11 cellular contexts compared by ENCODE assay signal in the genomic region with DNA sequence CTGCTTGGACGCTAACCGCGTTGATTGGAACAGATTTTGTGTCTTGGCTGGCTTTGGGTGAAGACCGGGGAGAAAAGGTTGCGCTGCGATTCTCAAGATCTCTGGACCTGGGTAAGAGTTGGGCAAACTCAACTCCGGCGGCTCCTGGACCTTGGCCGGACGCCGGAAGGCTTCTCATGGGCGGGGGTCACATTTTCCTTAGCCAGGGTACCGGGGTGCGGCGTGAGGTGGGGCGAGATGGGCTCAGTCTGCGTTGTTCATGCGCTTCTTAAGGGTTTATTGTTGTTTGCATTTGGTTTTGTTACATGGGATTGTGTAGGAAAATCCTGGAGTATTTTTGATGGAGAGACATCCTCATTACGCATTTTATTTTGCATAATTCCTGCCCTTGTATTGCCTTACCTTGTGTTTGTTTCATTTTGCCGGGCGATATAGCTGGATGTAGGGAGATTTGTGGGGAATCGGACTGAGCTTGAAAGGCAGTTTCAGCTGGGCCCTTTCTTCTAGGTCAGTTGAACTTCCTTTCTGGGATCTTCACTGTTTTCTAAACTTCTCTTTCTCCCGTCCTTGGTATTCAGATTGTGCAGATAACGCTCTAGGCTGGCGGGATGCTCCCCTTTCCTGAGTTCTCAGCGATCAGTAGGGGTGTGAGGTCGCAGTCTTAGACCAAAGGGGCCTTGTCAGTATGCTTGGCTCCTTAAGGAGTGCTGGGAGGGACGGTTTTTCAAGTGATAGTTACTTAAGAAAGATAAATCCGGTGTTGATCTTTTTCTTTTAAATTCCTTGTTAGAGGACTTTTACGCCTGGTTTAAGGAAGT. TPM values are rescaled to one million over a fixed set of nuclear protein-coding genes. Genes with fewer than 3 reads are reported as not detected.
DNase-seq lines count a peak whose midpoint lies in the region; ATAC-seq, FAIRE-seq and TF ChIP-seq lines count a peak whose summit lies in the region.
"Had no signal": no experiment of that assay in that cellular context is flagged by ENCODE, and none has a peak within 500 bp of the region (broad histone marks: within the 10 kb centered on the region; RNA-seq: fewer than 3 reads in every experiment).

No MANE protein-coding gene starts in this region.

- H3K9me3 ChIP-seq in HUES64 (ENCODE audit: insufficient read depth, low read depth, low read length) (peaks cover 13% of the 10 kb centered on the region), HepG2 (ENCODE audit: low read length) (no peaks in the 10 kb centered on the region)
- H3K9me3 ChIP-seq: upper lobe of left lung had no signal

- H3K4me3 ChIP-seq in HUES64 (ENCODE audit: low read length) (peak overlapping the region; percentile 73), skin epidermis (peak overlapping the region; percentile 20 to 31 (median 27)), HepG2 (replicated peaks in 1 of 3; ENCODE audit: insufficient read depth in 1 of 3, low read depth in 2 of 3, low read length in 3 of 3) (no peak overlapping the region)
- H3K4me3 ChIP-seq: K562 had no signal

- H2AFZ ChIP-seq in HepG2 (ENCODE audit: low read length) = no peak overlapping the region

- TF ChIP-seq EP300 in HepG2 (IDR thresholded peaks at IDR 0.05; ENCODE audit: low read depth in 2 of 2, low read length in 2 of 2) = no peak
- TF ChIP-seq EP300 in HepG2 (CRISPR knock-in tag; IDR thresholded peaks at IDR 0.05; ENCODE audit: borderline replicate concordance) = no peak

- in situ Hi-C loops in HepG2 (cut with HindIII; ENCODE audit: extremely low pct_ligation_motif_present, low pct_unique_long_range_greater_than_20kb) = loop anchor here (5.0 kb wide), 1 partner anchor 201 kb away; no protein-coding TSS in a partner anchor

- H3K4me1 ChIP-seq in HUES64 (ENCODE audit: insufficient read depth, low read length) (peaks cover 30% of the 10 kb centered on the region), HepG2 (ENCODE audit: insufficient read depth, low read length) (peaks cover 12% of the 10 kb centered on the region; the same call in 1 of the 2 replicates)

- no TSS peak for BruUV-seq in HepG2 (replicated peaks; lab: Mats Ljungman, UMichigan)

- TF ChIP-seq RAD21 in HepG2 (CRISPR knock-in tag; IDR thresholded peaks at IDR 0.05) = no peak

- H3K27me3 Mint-ChIP-seq in memory B cell = peaks cover 28% of the 10 kb centered on the region

- H3K9ac ChIP-seq in HUES64 (ENCODE audit: low read depth, low read length) (peak overlapping the region; percentile 66), HepG2 (ENCODE audit: insufficient read depth, low read depth, low read length) (no peak overlapping the region)

- no peak for TF ChIP-seq POLR2A in HepG2 (IDR thresholded peaks at IDR 0.05; ENCODE audit: insufficient read depth in 1 of 2, low read depth in 2 of 2, low read length in 2 of 2)

- POLR2A ChIA-PET in HepG2 (lab: Yijun Ruan, JAX) = no interaction called here

- DNase-seq in memory B cell (ENCODE audit: low spot score in 2 of 2) (no peak), HT-29 (ENCODE audit: low spot score) (no peak), 8988T (no peak), HepG2 (ENCODE audit: low spot score) (no peak)
- DNase-seq in stimulated activated CD4-positive, alpha-beta T cell treated with anti-CD3 and anti-CD28 coated beads, Interleukin-4, amount 100 ng/mL, for 4 hours = no peak
- DNase-seq: activated naive CD4-positive, alpha-beta T cell treated with anti-CD3 and anti-CD28 coated beads, Interleukin-2, amount 50 U/mL, for 16 hours had no signal

- H3K4me3 Mint-ChIP-seq in memory B cell = peak overlapping the region; percentile 22

- H3K4me1 Mint-ChIP-seq in memory B cell = peaks cover 7% of the 10 kb centered on the region

- H3K79me2 ChIP-seq in HepG2 (ENCODE audit: insufficient read depth, low read length) = no peaks in the 10 kb centered on the region

- H3K27me3 ChIP-seq in HUES64 (ENCODE audit: insufficient read depth, low read length) (peaks cover 18% of the 10 kb centered on the region; the same call in 1 of the 2 replicates), HepG2 (ENCODE audit: control insufficient read depth in 1 of 2, insufficient read depth in 2 of 2, low read length in 2 of 2) (peaks cover 0 to 23% of the 10 kb centered on the region in 2 experiments; a peak in 4 of 5 replicates)

- intact Hi-C loops in HepG2 (cut with micrococcal nuclease; ENCODE audit: unreplicated experiment) = loop anchor here (1.0 kb wide), 2 partner anchors 23 to 202 kb away; no protein-coding TSS in a partner anchor

- FAIRE-seq in HepG2 (lab: Jason Lieb, UNC) = no peak
- FAIRE-seq: K562 had no signal

- no peak overlapping the region; the same call in 1 of the 2 replicates for H3K4me2 ChIP-seq in HepG2 (ENCODE audit: low read depth, low read length)

- no peak overlapping the region for H3K27ac Mint-ChIP-seq in memory B cell

- no peaks in the 10 kb centered on the region for H4K20me1 ChIP-seq in HepG2 (ENCODE audit: insufficient read depth, low read length)

- CTCF ChIA-PET in HepG2 (lab: Yijun Ruan, JAX; ENCODE audit: low intra/inter-chr PET ratio, low total read pairs) = interaction anchor here (2.2 to 2.3 kb wide), 2 partner anchors 23 to 202 kb away, joined by 11 to 19 read pairs; no protein-coding TSS in a partner anchor

- ATAC-seq in memory B cell (ENCODE audit: low read depth) = no peak
- ATAC-seq in HepG2 = no peak; the same call in 2 of the 3 replicates

- no peaks in the 10 kb centered on the region for H3K36me3 ChIP-seq in HUES64 (ENCODE audit: insufficient read depth, low read length)
- H3K36me3 ChIP-seq in HepG2 (replicated peaks in 1 of 2; ENCODE audit: control insufficient read depth in 1 of 2, insufficient read depth in 2 of 2, low read length in 2 of 2) = no peaks in the 10 kb centered on the region
- H3K36me3 ChIP-seq: upper lobe of left lung had no signal

- peaks cover 3% of the 10 kb centered on the region for H3K9me3 Mint-ChIP-seq in memory B cell

- H3K27ac ChIP-seq in HUES64 (ENCODE audit: low read depth, low read length) (peak overlapping the region; percentile 13; the same call in 1 of the 2 replicates), cingulate gyrus (ENCODE audit: low read depth, low read length) (peak overlapping the region; percentile 92), skin epidermis (no peak overlapping the region), HepG2 (ENCODE audit: extremely low read length, insufficient read depth, low read length) (no peak overlapping the region)
- H3K27ac ChIP-seq: upper lobe of left lung had no signal

- 4% methylated on average over 30 of the region's 30 CpGs for WGBS in HUES64
- 20% methylated on average over 24 of the region's 30 CpGs for WGBS in HepG2 (ENCODE audit: low lambda C conversion rate)

- TF ChIP-seq CTCF in HepG2 (CRISPR knock-in tag; IDR thresholded peaks at IDR 0.05) = no peak

- no peaks in the 10 kb centered on the region for H3K36me3 Mint-ChIP-seq in memory B cell

TF ChIP-seq in HepG2, 621 proteins besides CTCF, POLR2A, EP300 and RAD21 (continues in another document):
- TF ChIP-seq ZNF546 (CRISPR knock-in tag; conservative IDR thresholded peaks at IDR 0.05) = no peak
- TF ChIP-seq, protein P1, sequence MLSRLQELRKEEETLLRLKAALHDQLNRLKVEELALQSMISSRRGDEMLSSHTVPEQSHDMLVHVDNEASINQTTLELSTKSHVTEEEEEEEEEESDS (CRISPR knock-in tag; IDR thresholded peaks at IDR 0.05; ENCODE audit: borderline replicate concordance) = no peak
- no peak for TF ChIP-seq BCL6 (CRISPR knock-in tag; IDR thresholded peaks at IDR 0.05)
- TF ChIP-seq, protein P2, sequence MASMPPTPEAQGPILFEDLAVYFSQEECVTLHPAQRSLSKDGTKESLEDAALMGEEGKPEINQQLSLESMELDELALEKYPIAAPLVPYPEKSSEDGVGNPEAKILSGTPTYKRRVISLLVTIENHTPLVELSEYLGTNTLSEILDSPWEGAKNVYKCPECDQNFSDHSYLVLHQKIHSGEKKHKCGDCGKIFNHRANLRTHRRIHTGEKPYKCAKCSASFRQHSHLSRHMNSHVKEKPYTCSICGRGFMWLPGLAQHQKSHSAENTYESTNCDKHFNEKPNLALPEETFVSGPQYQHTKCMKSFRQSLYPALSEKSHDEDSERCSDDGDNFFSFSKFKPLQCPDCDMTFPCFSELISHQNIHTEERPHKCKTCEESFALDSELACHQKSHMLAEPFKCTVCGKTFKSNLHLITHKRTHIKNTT (CRISPR knock-in tag; IDR thresholded peaks at IDR 0.05) = no peak
- TF ChIP-seq ZNF749 (CRISPR knock-in tag; IDR thresholded peaks at IDR 0.05; ENCODE audit: borderline replicate concordance) = no peak
- no peak for TF ChIP-seq NPAS2 (CRISPR knock-in tag; IDR thresholded peaks at IDR 0.05; ENCODE audit: borderline replicate concordance)
- no peak for TF ChIP-seq ZIK1 (CRISPR knock-in tag; IDR thresholded peaks at IDR 0.05; ENCODE audit: borderline replicate concordance, low read depth)
- TF ChIP-seq FOXK2 (IDR thresholded peaks at IDR 0.05) = no peak
- TF ChIP-seq ZSCAN12 (CRISPR knock-in tag; IDR thresholded peaks at IDR 0.05) = no peak
- no peak for TF ChIP-seq FOXK1 (CRISPR knock-in tag; IDR thresholded peaks at IDR 0.05; ENCODE audit: borderline replicate concordance, low read depth)
- TF ChIP-seq AHR (CRISPR knock-in tag; IDR thresholded peaks at IDR 0.05) = no peak

RNA-seq across cellular contexts. Expression of a gene that starts 0.6 kb away (rescaled TPM):
- polyA plus RNA-seq in HUES64 (2013, experiment 1 of 2) = 11.3 TPM
- 9.2 TPM for polyA plus RNA-seq in HUES64 (2013, experiment 2 of 2)
- total RNA-seq in HT-29 (2014; rRNA removed; shearing (Covaris generic)) = not detected in 2 replicates
- total RNA-seq in HepG2 (2016; rRNA removed; fragmentation: Illumina TruSeq; extraction: Trizol) = not detected in 2 replicates
- total RNA-seq in HepG2 (2016; cell fraction: cytosol; rRNA removed; fragmentation: Illumina TruSeq; extraction: Trizol; ENCODE audit: low read depth) = not detected in 2 replicates
- total RNA-seq in HepG2 (2016; cell fraction: insoluble cytoplasmic fraction; rRNA removed; fragmentation: Illumina TruSeq; extraction: Trizol) = not detected in 2 replicates
- total RNA-seq in HepG2 (2016; cell fraction: membrane; rRNA removed; fragmentation: Illumina TruSeq; extraction: Trizol) = not detected in 2 replicates
- total RNA-seq in HepG2 (2016; cell fraction: nucleus; rRNA removed; fragmentation: Illumina TruSeq; extraction: Trizol) = not detected in 2 replicates
- not detected in 2 replicates for polyA plus RNA-seq in HepG2 (2011; rRNA removed)
- not detected in 2 replicates for polyA plus RNA-seq in HepG2 (2011; cell fraction: cytosol; rRNA removed)
- polyA plus RNA-seq in HepG2 (2011; cell fraction: nucleus; rRNA removed) = not detected in 2 replicates
- polyA plus RNA-seq in HepG2 (2012) = not detected in 2 replicates
- polyA plus RNA-seq in HepG2 (2016; cell fraction: cytosol; fragmentation: Illumina TruSeq; extraction: Trizol; ENCODE audit: low read depth) = not detected in 2 replicates
- not detected in 2 replicates for polyA plus RNA-seq in HepG2 (2016; cell fraction: insoluble cytoplasmic fraction; fragmentation: Illumina TruSeq; extraction: Trizol; ENCODE audit: low read depth)
- polyA plus RNA-seq in HepG2 (2016; cell fraction: membrane; fragmentation: Illumina TruSeq; extraction: Trizol; ENCODE audit: low read depth) = not detected in 2 replicates
- not detected in 2 replicates for polyA plus RNA-seq in HepG2 (2016; cell fraction: nucleus; fragmentation: Illumina TruSeq; extraction: Trizol; ENCODE audit: insufficient read depth, low read depth)
- not detected in 2 replicates for polyA minus RNA-seq in HepG2 (2011; rRNA and poly(A)+ RNA removed; ENCODE audit: low replicate concordance)
- polyA minus RNA-seq in HepG2 (2011; cell fraction: cytosol; rRNA and poly(A)+ RNA removed) = not detected in 2 replicates
- polyA minus RNA-seq in HepG2 (2011; cell fraction: nucleus; rRNA and poly(A)+ RNA removed) = not detected in 2 replicates
- polyA plus RNA-seq: K562 had no signal

Comparison
In these comparisons a context has a peak if more than half of its experiments do, and no peak if none do; other contexts are left out.
1. H3K27ac ChIP-seq: peak in HUES64 (single experiment) and cingulate gyrus (single experiment); none in skin epidermis (0 of 21) and HepG2 (single experiment).
2. H3K4me3 ChIP-seq: peak in HUES64 (single experiment) and skin epidermis (7 of 7); none in HepG2 (0 of 3).